In genomic region chr16:66934138-66934838, GRCh38 we compare ENCODE assay signal across 8 cellular contexts. TPM values are rescaled to one million over a fixed set of nuclear protein-coding genes. Genes with fewer than 3 reads are reported as not detected.
DNase-seq lines count a peak whose midpoint lies in the region; ATAC-seq, FAIRE-seq and TF ChIP-seq lines count a peak whose summit lies in the region.

Gene CIAO2B (minus strand): TSS chr16:66934402. CDS start chr16:66934364, 38 bp downstream.

- H3K4me2 ChIP-seq in A549, result peak within 1 kb of the TSS; percentile 99

- under 1% methylated on average over 22 of the region's 76 CpGs for WGBS in A549 (ENCODE audit: missing lambda C conversion rate)

- CTCF ChIA-PET in A549 (lab: Yijun Ruan, JAX), result interaction anchor here (0.8 to 5.4 kb wide), 2 partner anchors 9 to 40 kb away, joined by 3 to 56 read pairs; partner anchors contain the start of gene RRAD

- POLR2A ChIA-PET in A549 (lab: Yijun Ruan, JAX), result interaction anchor here (1.2 kb wide), 1 partner anchor 122 kb away, joined by 3 read pairs; no protein-coding TSS in a partner anchor

- peak within 1 kb of the TSS; percentile 81 for H3K4me3 ChIP-seq in A549

- TF ChIP-seq POLR2A in A549 (IDR thresholded peaks at IDR 0.05; ENCODE audit: low read length), result peak; percentile 94

- peak; percentile 88 to 91 for DNase-seq in A549 (ENCODE audit: low read depth in 1 of 2, low spot score in 1 of 2)
- DNase-seq in NCI-H226, result peak; percentile 88
- peak; percentile 90 for DNase-seq in central memory CD4-positive, alpha-beta T cell
- DNase-seq in islet precursor cell, result peak; percentile 91
- peak; percentile 89 for DNase-seq in stimulated activated CD4-positive, alpha-beta T cell treated with anti-CD3 and anti-CD28 coated beads, Interleukin-12 subunit alpha, Interleukin-12 subunit beta, amount 100 ng/mL, for 4 hours

- no peak for TF ChIP-seq CTCF in A549 (IDR thresholded peaks at IDR 0.05)

- no peak for TF ChIP-seq RAD21 in A549 (conservative IDR thresholded peaks at IDR 0.05 in 1 of 2, IDR thresholded peaks at IDR 0.05 in 1 of 2)

- H3K4me1 ChIP-seq in A549, result peaks cover 28% of the 10 kb centered on the region

- peak within 1 kb of the TSS; percentile 94 to 99 for H3K27ac ChIP-seq in A549

- ATAC-seq in A549 (peak; percentile 79 to 91), GM18861 (IDR thresholded peaks at IDR 0.05; ENCODE audit: unreplicated experiment) (peak; percentile 75), HG03097 (IDR thresholded peaks at IDR 0.05; ENCODE audit: low FRiP score, unreplicated experiment) (peak; percentile 64)
- ATAC-seq in activated CD4-positive, CD25-positive, alpha-beta regulatory T cell treated with anti-CD3 and anti-CD28 coated beads, Interleukin-2, amount 50 U/mL, for 24 hours, result peak; percentile 86

- no peaks in the 10 kb centered on the region for H3K9me3 ChIP-seq in A549

- TF ChIP-seq EP300 in A549 (IDR thresholded peaks at IDR 0.05), result no peak

- FAIRE-seq in A549 (lab: Jason Lieb, UNC), result peak; percentile 63

TF ChIP-seq in A549, 52 proteins besides CTCF, POLR2A, EP300 and RAD21 (continues in another document):
- TF ChIP-seq, protein P1, sequence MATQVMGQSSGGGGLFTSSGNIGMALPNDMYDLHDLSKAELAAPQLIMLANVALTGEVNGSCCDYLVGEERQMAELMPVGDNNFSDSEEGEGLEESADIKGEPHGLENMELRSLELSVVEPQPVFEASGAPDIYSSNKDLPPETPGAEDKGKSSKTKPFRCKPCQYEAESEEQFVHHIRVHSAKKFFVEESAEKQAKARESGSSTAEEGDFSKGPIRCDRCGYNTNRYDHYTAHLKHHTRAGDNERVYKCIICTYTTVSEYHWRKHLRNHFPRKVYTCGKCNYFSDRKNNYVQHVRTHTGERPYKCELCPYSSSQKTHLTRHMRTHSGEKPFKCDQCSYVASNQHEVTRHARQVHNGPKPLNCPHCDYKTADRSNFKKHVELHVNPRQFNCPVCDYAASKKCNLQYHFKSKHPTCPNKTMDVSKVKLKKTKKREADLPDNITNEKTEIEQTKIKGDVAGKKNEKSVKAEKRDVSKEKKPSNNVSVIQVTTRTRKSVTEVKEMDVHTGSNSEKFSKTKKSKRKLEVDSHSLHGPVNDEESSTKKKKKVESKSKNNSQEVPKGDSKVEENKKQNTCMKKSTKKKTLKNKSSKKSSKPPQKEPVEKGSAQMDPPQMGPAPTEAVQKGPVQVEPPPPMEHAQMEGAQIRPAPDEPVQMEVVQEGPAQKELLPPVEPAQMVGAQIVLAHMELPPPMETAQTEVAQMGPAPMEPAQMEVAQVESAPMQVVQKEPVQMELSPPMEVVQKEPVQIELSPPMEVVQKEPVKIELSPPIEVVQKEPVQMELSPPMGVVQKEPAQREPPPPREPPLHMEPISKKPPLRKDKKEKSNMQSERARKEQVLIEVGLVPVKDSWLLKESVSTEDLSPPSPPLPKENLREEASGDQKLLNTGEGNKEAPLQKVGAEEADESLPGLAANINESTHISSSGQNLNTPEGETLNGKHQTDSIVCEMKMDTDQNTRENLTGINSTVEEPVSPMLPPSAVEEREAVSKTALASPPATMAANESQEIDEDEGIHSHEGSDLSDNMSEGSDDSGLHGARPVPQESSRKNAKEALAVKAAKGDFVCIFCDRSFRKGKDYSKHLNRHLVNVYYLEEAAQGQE (IDR thresholded peaks at IDR 0.05), result peak; percentile 66
- TF ChIP-seq CHD2 (IDR thresholded peaks at IDR 0.05; ENCODE audit: low read length, partially characterized antibody) (peak; percentile 62), CBX2 (IDR thresholded peaks at IDR 0.05; ENCODE audit: borderline replicate concordance, low read depth) (no peak), CEBPB (IDR thresholded peaks at IDR 0.05) (no peak), ZC3H11A (IDR thresholded peaks at IDR 0.05) (no peak), HEYL (CRISPR knock-in tag; IDR thresholded peaks at IDR 0.05) (no peak), TFCP2L1 (CRISPR knock-in tag; IDR thresholded peaks at IDR 0.05) (no peak), GATA3 (IDR thresholded peaks at IDR 0.05; ENCODE audit: borderline replicate concordance) (no peak), EHF (CRISPR knock-in tag; IDR thresholded peaks at IDR 0.05) (no peak), SMC3 (IDR thresholded peaks at IDR 0.05) (no peak), NFE2L2 (conservative IDR thresholded peaks at IDR 0.05; ENCODE audit: low read length) (no peak), PBX3 (IDR thresholded peaks at IDR 0.05) (no peak), FOXS1 (CRISPR knock-in tag; IDR thresholded peaks at IDR 0.05) (no peak), MYC (IDR thresholded peaks at IDR 0.05; ENCODE audit: borderline replicate concordance, low read length) (peak; percentile 76; the same call in 1 of the 2 replicates), ZFP36 (IDR thresholded peaks at IDR 0.05; ENCODE audit: borderline replicate concordance, partially characterized antibody) (no peak), BHLHE40 (IDR thresholded peaks at IDR 0.05; ENCODE audit: low read depth, low read length) (0 out of 2 replicates have a peak, but pooled peaks have one; percentile 11), FOSB (CRISPR knock-in tag; IDR thresholded peaks at IDR 0.05) (no peak), MAFK (IDR thresholded peaks at IDR 0.05; ENCODE audit: partially characterized antibody) (no peak), JUNB (IDR thresholded peaks at IDR 0.05) (no peak), NPAS2 (CRISPR knock-in tag; IDR thresholded peaks at IDR 0.05; ENCODE audit: borderline replicate concordance) (no peak), RFX5 (IDR thresholded peaks at IDR 0.05) (no peak), MAZ (IDR thresholded peaks at IDR 0.05; ENCODE audit: borderline replicate concordance, low read depth, low read length) (no peak), HOXA7 (CRISPR knock-in tag; IDR thresholded peaks at IDR 0.05) (no peak), ZNF302 (CRISPR knock-in tag; IDR thresholded peaks at IDR 0.05) (no peak), MAX (IDR thresholded peaks at IDR 0.05) (peak; percentile 93), FOSL2 (IDR thresholded peaks at IDR 0.05) (no peak), FOSL2 (CRISPR knock-in tag; IDR thresholded peaks at IDR 0.05) (no peak), RNF2 (IDR thresholded peaks at IDR 0.05; ENCODE audit: borderline replicate concordance, low read depth) (no peak), BCL3 (IDR thresholded peaks at IDR 0.05) (peak; percentile 83; the same call in 2 of the 3 replicates), CHD4 (IDR thresholded peaks at IDR 0.05; ENCODE audit: borderline replicate concordance) (no peak), JUN (IDR thresholded peaks at IDR 0.05) (peak; percentile 86 to 97), HOXB13 (CRISPR knock-in tag; IDR thresholded peaks at IDR 0.05; ENCODE audit: low read depth) (no peak), SREBF2 (IDR thresholded peaks at IDR 0.05) (no peak)
- TF ChIP-seq, protein P2, sequence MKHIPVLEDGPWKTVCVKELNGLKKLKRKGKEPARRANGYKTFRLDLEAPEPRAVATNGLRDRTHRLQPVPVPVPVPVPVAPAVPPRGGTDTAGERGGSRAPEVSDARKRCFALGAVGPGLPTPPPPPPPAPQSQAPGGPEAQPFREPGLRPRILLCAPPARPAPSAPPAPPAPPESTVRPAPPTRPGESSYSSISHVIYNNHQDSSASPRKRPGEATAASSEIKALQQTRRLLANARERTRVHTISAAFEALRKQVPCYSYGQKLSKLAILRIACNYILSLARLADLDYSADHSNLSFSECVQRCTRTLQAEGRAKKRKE (CRISPR knock-in tag; IDR thresholded peaks at IDR 0.05; ENCODE audit: low read depth), result no peak
- TF ChIP-seq, protein P3, sequence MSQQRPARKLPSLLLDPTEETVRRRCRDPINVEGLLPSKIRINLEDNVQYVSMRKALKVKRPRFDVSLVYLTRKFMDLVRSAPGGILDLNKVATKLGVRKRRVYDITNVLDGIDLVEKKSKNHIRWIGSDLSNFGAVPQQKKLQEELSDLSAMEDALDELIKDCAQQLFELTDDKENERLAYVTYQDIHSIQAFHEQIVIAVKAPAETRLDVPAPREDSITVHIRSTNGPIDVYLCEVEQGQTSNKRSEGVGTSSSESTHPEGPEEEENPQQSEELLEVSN (IDR thresholded peaks at IDR 0.05; ENCODE audit: borderline replicate concordance, low read depth), result peak; percentile 68; the same call in 1 of the 2 replicates
- TF ChIP-seq, protein P4, sequence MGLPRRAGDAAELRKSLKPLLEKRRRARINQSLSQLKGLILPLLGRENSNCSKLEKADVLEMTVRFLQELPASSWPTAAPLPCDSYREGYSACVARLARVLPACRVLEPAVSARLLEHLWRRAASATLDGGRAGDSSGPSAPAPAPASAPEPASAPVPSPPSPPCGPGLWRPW (IDR thresholded peaks at IDR 0.05), result no peak

RNA-seq across cellular contexts. Expression of gene CIAO2B, which starts in this region (rescaled TPM):
- polyA plus RNA-seq in A549 (2011; rRNA removed), result 140 and 168 TPM in 2 replicates
- 468 and 497 TPM in 2 replicates for polyA plus RNA-seq in A549 (2012; cell fraction: cytosol; rRNA removed)
- 286 and 317 TPM in 2 replicates for polyA plus RNA-seq in A549 (2012; cell fraction: nucleus; rRNA removed)
- polyA plus RNA-seq in A549 (2017; fragmentation: RNase III; extraction: RNeasy Plus Mini Kit Qiagen cat#74134 plus additional on column Dnase treatment), result 134 to 148 TPM (median 144 TPM) in 3 replicates
- 134 and 178 TPM in 2 replicates for polyA minus RNA-seq in A549 (2011; rRNA and poly(A)+ RNA removed)

Comparison
In these comparisons a context has a peak if more than half of its experiments do, and no peak if none do; other contexts are left out.
1. Peak in every context shown above with its lines: DNase-seq, ATAC-seq, H3K4me3 ChIP-seq and H3K27ac ChIP-seq.